Comparison of ENCODE assay signal across 2 cellular contexts in the genomic region with DNA sequence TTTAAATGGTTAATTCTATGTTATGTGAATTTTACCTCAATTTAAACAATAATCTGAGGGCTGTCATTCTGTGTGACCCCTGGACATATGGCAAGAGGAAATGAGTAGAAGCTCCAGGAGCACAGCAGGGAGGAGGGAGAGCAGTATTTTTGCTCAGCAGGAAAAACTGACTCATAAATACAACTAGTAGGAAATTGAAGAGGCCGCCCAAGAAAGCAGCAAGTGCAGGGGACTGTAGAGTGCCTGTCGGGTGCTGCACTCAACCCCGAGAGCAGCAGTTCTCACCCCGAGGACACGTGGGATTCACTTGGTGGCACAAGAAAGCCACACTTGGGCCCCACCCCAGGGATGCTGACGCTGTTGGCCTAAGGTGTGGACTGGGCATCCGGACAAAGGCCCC.
TF ChIP-seq lines count a peak whose summit lies in the region.

No MANE protein-coding gene starts in this region.

TF ChIP-seq in IMR-90, 13 proteins besides CTCF, POLR2A, EP300 and RAD21:
- TF ChIP-seq, protein P1, sequence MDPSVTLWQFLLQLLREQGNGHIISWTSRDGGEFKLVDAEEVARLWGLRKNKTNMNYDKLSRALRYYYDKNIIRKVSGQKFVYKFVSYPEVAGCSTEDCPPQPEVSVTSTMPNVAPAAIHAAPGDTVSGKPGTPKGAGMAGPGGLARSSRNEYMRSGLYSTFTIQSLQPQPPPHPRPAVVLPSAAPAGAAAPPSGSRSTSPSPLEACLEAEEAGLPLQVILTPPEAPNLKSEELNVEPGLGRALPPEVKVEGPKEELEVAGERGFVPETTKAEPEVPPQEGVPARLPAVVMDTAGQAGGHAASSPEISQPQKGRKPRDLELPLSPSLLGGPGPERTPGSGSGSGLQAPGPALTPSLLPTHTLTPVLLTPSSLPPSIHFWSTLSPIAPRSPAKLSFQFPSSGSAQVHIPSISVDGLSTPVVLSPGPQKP (IDR thresholded peaks at IDR 0.05; ENCODE audit: borderline replicate concordance, low read depth, low read length), result no peak
TF ChIP-seq in IMR-90: peak in this region for 0.

TF ChIP-seq in endothelial cell of umbilical vein, 7 proteins besides CTCF, POLR2A, EP300 and RAD21:
- TF ChIP-seq GATA2 (IDR thresholded peaks at IDR 0.05; ENCODE audit: insufficient read depth, insufficient read length, low read depth, low read length) (peak; percentile 62), MYC (IDR thresholded peaks at IDR 0.05; ENCODE audit: low read depth, low read length) (no peak), POLR2AphosphoS5 (IDR thresholded peaks at IDR 0.05; ENCODE audit: insufficient read depth, low read depth, low read length) (peak; percentile 56), JUN (IDR thresholded peaks at IDR 0.05; ENCODE audit: borderline replicate concordance, insufficient read depth, insufficient read length, low read depth) (peak; percentile 79), EZH2 (IDR thresholded peaks at IDR 0.05; ENCODE audit: borderline replicate concordance, low read depth, low read length, severe bottlenecking) (no peak), FOS (IDR thresholded peaks at IDR 0.05; ENCODE audit: borderline replicate concordance, insufficient read depth, low read length) (peak; percentile 89)
- TF ChIP-seq, protein P2, sequence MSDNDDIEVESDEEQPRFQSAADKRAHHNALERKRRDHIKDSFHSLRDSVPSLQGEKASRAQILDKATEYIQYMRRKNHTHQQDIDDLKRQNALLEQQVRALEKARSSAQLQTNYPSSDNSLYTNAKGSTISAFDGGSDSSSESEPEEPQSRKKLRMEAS (IDR thresholded peaks at IDR 0.05; ENCODE audit: insufficient read depth, insufficient read length), result no peak
